In the genomic region with DNA sequence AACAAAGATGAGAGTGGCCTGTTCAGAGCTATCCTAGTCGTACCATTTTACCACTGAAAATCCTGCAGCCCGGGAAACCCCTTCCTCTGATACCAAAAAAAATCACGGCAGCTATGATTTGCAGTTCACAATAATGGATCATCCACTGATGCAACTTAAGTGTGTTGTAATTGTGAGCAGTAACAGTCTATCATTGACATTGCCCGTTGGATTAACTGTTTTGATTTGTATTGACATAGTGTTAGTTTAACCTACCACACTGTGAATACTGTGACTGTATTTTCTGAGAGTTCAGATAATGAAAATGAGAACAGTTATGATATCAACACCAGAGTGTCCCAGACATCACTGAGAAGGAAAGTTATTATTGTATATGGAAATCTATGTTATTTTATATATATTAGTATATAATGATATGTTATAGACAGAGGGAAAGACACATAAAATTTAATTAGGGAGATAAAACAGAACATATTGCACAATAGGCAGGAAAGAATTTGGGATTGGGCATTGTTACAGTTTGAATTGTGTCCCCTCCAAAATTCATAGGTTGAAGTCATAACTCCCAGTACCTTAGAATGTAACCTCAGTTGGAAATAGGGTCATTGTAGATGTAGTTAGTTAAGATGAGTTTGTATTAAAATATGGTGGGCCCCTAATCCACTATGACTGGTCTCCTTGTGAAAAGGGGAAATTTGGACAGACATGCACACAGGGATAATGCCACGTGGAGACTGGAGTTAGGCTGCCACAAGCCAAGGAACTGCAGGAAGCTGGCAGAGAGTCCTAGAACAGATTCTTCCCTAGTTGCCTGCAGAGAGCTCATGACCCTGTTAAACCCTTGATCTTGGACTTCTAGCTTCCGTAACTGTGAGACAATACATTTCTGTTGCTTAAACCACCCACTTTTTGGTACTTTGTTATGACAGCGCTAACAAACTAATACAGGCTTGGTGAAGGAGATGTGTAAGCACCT, we compare ENCODE assay signal across 19 cellular contexts. TPM values are rescaled to one million over a fixed set of nuclear protein-coding genes. Genes with fewer than 3 reads are reported as not detected.
"Had no signal": no experiment of that assay in that cellular context is flagged by ENCODE, and none has a peak within 500 bp of the region (broad histone marks: within the 10 kb centered on the region; RNA-seq: fewer than 3 reads in every experiment).

No MANE protein-coding gene starts in this region.

- H3K4me1 Mint-ChIP-seq: activated CD4-positive, alpha-beta memory T cell treated with anti-CD3 and anti-CD28 coated beads, Interleukin-2, amount 10 ng/mL, durations not matched to agents 7 days and 5 days; activated CD4-positive, alpha-beta T cell treated with anti-CD3 and anti-CD28 coated beads, Interleukin-2, amount 10 ng/mL, durations not matched to agents 24 days and 14 days; activated naive CD4-positive, alpha-beta T cell treated with anti-CD3 and anti-CD28 coated beads, Interleukin-2, amount 50 U/mL, for 24 hours; T-cell had no signal

- DNase-seq: activated CD4-positive, alpha-beta memory T cell treated with anti-CD3 and anti-CD28 coated beads, Interleukin-2, amount 10 ng/mL, durations not matched to agents 7 days and 5 days; activated CD4-positive, alpha-beta T cell treated with anti-CD3 and anti-CD28 coated beads, Interleukin-2, amount 10 ng/mL, durations not matched to agents 24 days and 14 days; activated gamma-delta T cell; central memory CD4-positive, alpha-beta T cell; cortex of kidney; left colon; stimulated activated CD4-positive, alpha-beta T cell treated with anti-CD3 and anti-CD28 coated beads, Interleukin-12 subunit alpha, Interleukin-12 subunit beta, amount 100 ng/mL, for 4 hours; stimulated activated CD4-positive, alpha-beta T cell treated with anti-CD3 and anti-CD28 coated beads, Interleukin-4, amount 100 ng/mL, for 4 hours; stimulated activated naive CD8-positive, alpha-beta T cell treated with anti-CD3 and anti-CD28 coated beads, Interleukin-15, Interleukin-2, amounts not matched to agents 100 U/mL and 50 U/mL, for 24 hours; T-cell had no signal

- FAIRE-seq: endometrium, keratinocyte had no signal

- ATAC-seq: activated CD4-positive, CD25-positive, alpha-beta regulatory T cell treated with anti-CD3 and anti-CD28 coated beads, Interleukin-2, amount 50 U/mL, for 24 hours; left colon; natural killer cell treated with Interleukin-12 subunit alpha and Interleukin-12 subunit beta and Interleukin-15 and Interleukin-18, amount 100 ng/mL, for 72 hours; stimulated activated naive CD8-positive, alpha-beta T cell treated with anti-CD3 and anti-CD28 coated beads, Interleukin-15, Interleukin-2, amounts not matched to agents 100 U/mL and 50 U/mL, for 24 hours; T-cell had no signal

- H3K27ac Mint-ChIP-seq: activated CD4-positive, alpha-beta memory T cell treated with anti-CD3 and anti-CD28 coated beads, Interleukin-2, amount 10 ng/mL, durations not matched to agents 7 days and 5 days; activated CD4-positive, alpha-beta T cell treated with anti-CD3 and anti-CD28 coated beads, Interleukin-2, amount 10 ng/mL, durations not matched to agents 24 days and 14 days; activated naive CD4-positive, alpha-beta T cell treated with anti-CD3 and anti-CD28 coated beads, Interleukin-2, amount 50 U/mL, for 24 hours; brain; natural killer cell treated with Interleukin-12 subunit alpha and Interleukin-12 subunit beta and Interleukin-15 and Interleukin-18, amount 100 ng/mL, for 72 hours; T-cell; T-helper 2 cell treated with Interferon-gamma antibody and Interleukin-4, amounts not matched to agents 5 μg/mL and 100 μg/mL, for 36 hours had no signal

- H3K4me3 Mint-ChIP-seq: activated CD4-positive, alpha-beta memory T cell treated with anti-CD3 and anti-CD28 coated beads, Interleukin-2, amount 10 ng/mL, durations not matched to agents 7 days and 5 days; activated CD4-positive, alpha-beta T cell treated with anti-CD3 and anti-CD28 coated beads, Interleukin-2, amount 10 ng/mL, durations not matched to agents 24 days and 14 days; activated naive CD4-positive, alpha-beta T cell treated with anti-CD3 and anti-CD28 coated beads, Interleukin-2, amount 50 U/mL, for 24 hours; brain; natural killer cell treated with Interleukin-12 subunit alpha and Interleukin-12 subunit beta and Interleukin-15 and Interleukin-18, amount 100 ng/mL, for 72 hours; T-cell; T-helper 2 cell treated with Interferon-gamma antibody and Interleukin-4, amounts not matched to agents 5 μg/mL and 100 μg/mL, for 36 hours had no signal

- H3K36me3 Mint-ChIP-seq: activated naive CD4-positive, alpha-beta T cell treated with anti-CD3 and anti-CD28 coated beads, Interleukin-2, amount 50 U/mL, for 24 hours; natural killer cell treated with Interleukin-12 subunit alpha and Interleukin-12 subunit beta and Interleukin-15 and Interleukin-18, amount 100 ng/mL, for 72 hours; T-cell had no signal

- H3K27me3 Mint-ChIP-seq: activated CD4-positive, alpha-beta memory T cell treated with anti-CD3 and anti-CD28 coated beads, Interleukin-2, amount 10 ng/mL, durations not matched to agents 7 days and 5 days; activated CD4-positive, alpha-beta T cell treated with anti-CD3 and anti-CD28 coated beads, Interleukin-2, amount 10 ng/mL, durations not matched to agents 24 days and 14 days; natural killer cell treated with Interleukin-12 subunit alpha and Interleukin-12 subunit beta and Interleukin-15 and Interleukin-18, amount 100 ng/mL, for 72 hours had no signal

- H3K9me3 Mint-ChIP-seq: activated CD4-positive, alpha-beta memory T cell treated with anti-CD3 and anti-CD28 coated beads, Interleukin-2, amount 10 ng/mL, durations not matched to agents 7 days and 5 days; activated CD4-positive, alpha-beta T cell treated with anti-CD3 and anti-CD28 coated beads, Interleukin-2, amount 10 ng/mL, durations not matched to agents 24 days and 14 days; activated naive CD4-positive, alpha-beta T cell treated with anti-CD3 and anti-CD28 coated beads, Interleukin-2, amount 50 U/mL, for 24 hours; T-helper 2 cell treated with Interferon-gamma antibody and Interleukin-4, amounts not matched to agents 5 μg/mL and 100 μg/mL, for 36 hours had no signal

- H3K4me3 ChIP-seq: prostate gland had no signal

RNA-seq across cellular contexts. Expression of a gene that starts 54.4 kb away (rescaled TPM):
- total RNA-seq: activated CD4-positive, alpha-beta T cell treated with anti-CD3 and anti-CD28 coated beads, Interleukin-2, amount 10 ng/mL, durations not matched to agents 24 days and 14 days; glomerular endothelial cell; natural killer cell treated with Interleukin-12 subunit alpha and Interleukin-12 subunit beta and Interleukin-15 and Interleukin-18, amount 100 ng/mL, for 72 hours had no signal
